ENCODE assay signal across 19 cellular contexts in genomic region chr17:57331423-57331822, GRCh38.
"Had no signal": no experiment of that assay in that cellular context is flagged by ENCODE, and none has a peak within 500 bp of the region (broad histone marks: within the 10 kb centered on the region; RNA-seq: fewer than 3 reads in every experiment).

No MANE protein-coding gene starts in this region.

- H3K27me3 Mint-ChIP-seq: activated B cell treated with CpG ODN at 0.5 μM for 24 hours; activated CD4-positive, alpha-beta memory T cell treated with anti-CD3 and anti-CD28 coated beads for 36 hours; activated naive CD8-positive, alpha-beta T cell treated with anti-CD3 and anti-CD28 coated beads for 36 hours; central memory CD8-positive, alpha-beta T cell; natural killer cell treated with Interleukin-12 subunit alpha and Interleukin-12 subunit beta and Interleukin-15 and Interleukin-18, amount 100 ng/mL, for 72 hours; stimulated activated memory B cell treated with anti-CD40 and anti-IgM and Interleukin-4, amounts not matched to agents 10 μg/mL and 1 μg/mL and 100 μg/mL, for 72 hours had no signal

- H3K27ac ChIP-seq: colonic mucosa, lower lobe of right lung, testis, upper lobe of left lung had no signal

- H3K9me3 ChIP-seq: colonic mucosa, gastroesophageal sphincter, lower lobe of right lung, testis, upper lobe of left lung had no signal

- H3K36me3 ChIP-seq: colonic mucosa, gastroesophageal sphincter, lower lobe of right lung, upper lobe of left lung had no signal

- H3K27ac Mint-ChIP-seq: activated B cell treated with CpG ODN at 0.5 μM for 24 hours; activated CD4-positive, alpha-beta memory T cell treated with anti-CD3 and anti-CD28 coated beads for 36 hours; activated naive CD8-positive, alpha-beta T cell treated with anti-CD3 and anti-CD28 coated beads for 36 hours; natural killer cell treated with Interleukin-12 subunit alpha and Interleukin-12 subunit beta and Interleukin-15 and Interleukin-18, amount 100 ng/mL, for 72 hours; stimulated activated memory B cell treated with anti-CD40 and anti-IgM and Interleukin-4, amounts not matched to agents 10 μg/mL and 1 μg/mL and 100 μg/mL, for 72 hours had no signal

- H3K27me3 ChIP-seq: colonic mucosa, gastroesophageal sphincter, testis, upper lobe of left lung had no signal

- H3K4me3 ChIP-seq: colonic mucosa, gastroesophageal sphincter, lower lobe of right lung, testis, upper lobe of left lung had no signal

- H3K36me3 Mint-ChIP-seq: natural killer cell treated with Interleukin-12 subunit alpha and Interleukin-12 subunit beta and Interleukin-15 and Interleukin-18, amount 100 ng/mL, for 72 hours had no signal

- H3K4me1 Mint-ChIP-seq: activated B cell treated with CpG ODN at 0.5 μM for 24 hours had no signal

- H3K9me3 Mint-ChIP-seq: activated B cell treated with CpG ODN at 0.5 μM for 24 hours; activated CD4-positive, alpha-beta memory T cell treated with anti-CD3 and anti-CD28 coated beads for 36 hours; activated naive CD8-positive, alpha-beta T cell treated with anti-CD3 and anti-CD28 coated beads for 36 hours; activated T-helper 1 cell treated with anti-CD3 and anti-CD28 coated beads, Interleukin-12 subunit alpha, Interleukin-12 subunit beta, Interleukin-2, Interleukin-4 antibody, amounts not matched to agents 30 ng/mL and 10 ng/mL and 1 ng/mL, durations not matched to agents 14 hours and 24 hours and 36 hours; central memory CD8-positive, alpha-beta T cell; natural killer cell treated with Interleukin-12 subunit alpha and Interleukin-12 subunit beta and Interleukin-15 and Interleukin-18, amount 100 ng/mL, for 72 hours; stimulated activated memory B cell treated with anti-CD40 and anti-IgM and Interleukin-4, amounts not matched to agents 10 μg/mL and 1 μg/mL and 100 μg/mL, for 72 hours had no signal

- H3K4me1 ChIP-seq: colonic mucosa, lower lobe of right lung, upper lobe of left lung had no signal

- DNase-seq: activated B cell treated with CpG ODN at 0.5 μM for 24 hours; activated CD4-positive, alpha-beta memory T cell treated with anti-CD3 and anti-CD28 coated beads for 36 hours; activated CD4-positive, alpha-beta T cell treated with anti-CD3 and anti-CD28 coated beads for 4 hours; activated gamma-delta T cell treated with Interleukin-2 at 50 U/mL for 16 hours; activated naive CD8-positive, alpha-beta T cell treated with anti-CD3 and anti-CD28 coated beads for 36 hours; activated T-cell treated with anti-CD3 and anti-CD28 coated beads for 4 hours; amygdala; colonic mucosa; lower lobe of right lung; occipital lobe; stimulated activated CD4-positive, alpha-beta T cell treated with anti-CD3 and anti-CD28 coated beads, Interleukin-4, amount 100 ng/mL, for 24 hours; testis; upper lobe of left lung had no signal

- H3K4me3 Mint-ChIP-seq: activated B cell treated with CpG ODN at 0.5 μM for 24 hours; activated CD4-positive, alpha-beta memory T cell treated with anti-CD3 and anti-CD28 coated beads for 36 hours; activated naive CD8-positive, alpha-beta T cell treated with anti-CD3 and anti-CD28 coated beads for 36 hours; activated T-helper 1 cell treated with anti-CD3 and anti-CD28 coated beads, Interleukin-12 subunit alpha, Interleukin-12 subunit beta, Interleukin-2, Interleukin-4 antibody, amounts not matched to agents 30 ng/mL and 10 ng/mL and 1 ng/mL, durations not matched to agents 14 hours and 24 hours and 36 hours; central memory CD8-positive, alpha-beta T cell; natural killer cell treated with Interleukin-12 subunit alpha and Interleukin-12 subunit beta and Interleukin-15 and Interleukin-18, amount 100 ng/mL, for 72 hours; stimulated activated memory B cell treated with anti-CD40 and anti-IgM and Interleukin-4, amounts not matched to agents 10 μg/mL and 1 μg/mL and 100 μg/mL, for 72 hours had no signal

- ATAC-seq: gastroesophageal sphincter; lower lobe of right lung; natural killer cell treated with Interleukin-12 subunit alpha and Interleukin-12 subunit beta and Interleukin-15 and Interleukin-18, amount 100 ng/mL, for 72 hours; sciatic nerve; stimulated activated memory B cell treated with anti-CD40 and anti-IgM and Interleukin-4, amounts not matched to agents 10 μg/mL and 1 μg/mL and 100 μg/mL, for 72 hours had no signal
